In the genomic region with DNA sequence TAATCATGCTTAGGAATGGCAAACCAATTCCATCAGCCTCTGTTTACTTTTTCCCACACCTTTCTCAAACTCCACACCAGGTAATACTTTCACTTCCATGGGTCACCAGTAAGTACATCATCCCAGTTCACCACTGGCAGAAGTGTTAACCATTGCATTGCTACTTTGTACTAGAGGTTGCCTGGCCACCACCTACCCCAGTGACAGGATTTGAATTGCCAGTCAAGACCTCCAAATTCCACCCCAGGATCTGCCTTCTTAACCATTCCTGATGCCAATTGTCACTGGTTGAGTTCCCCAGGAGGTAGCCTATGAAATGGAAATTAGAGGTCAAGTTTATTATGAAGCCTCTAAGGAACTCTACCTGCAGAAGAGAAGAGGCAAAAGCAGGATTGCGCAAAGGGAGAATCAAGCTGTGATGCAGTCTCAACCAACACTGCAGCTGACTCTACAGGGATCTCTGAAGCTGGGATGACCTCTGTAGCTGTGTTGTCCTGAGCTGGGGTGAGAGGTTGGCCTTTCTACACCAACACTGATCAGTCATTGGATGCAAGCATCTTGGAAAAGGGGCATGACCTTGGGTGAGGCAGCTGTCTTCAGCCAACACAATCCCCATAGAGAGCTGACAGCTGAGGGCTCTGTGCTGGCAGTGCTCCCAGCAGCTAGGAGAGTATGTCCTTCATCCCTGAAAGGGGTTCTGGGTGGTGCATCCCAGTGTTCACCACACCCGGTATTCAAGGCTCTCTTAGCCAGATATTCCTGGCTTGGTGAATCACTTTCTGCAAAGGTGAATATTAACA, we compare ENCODE assay signal across 18 cellular contexts. TPM values are rescaled to one million over a fixed set of nuclear protein-coding genes. Genes with fewer than 3 reads are reported as not detected.
"Had no signal": no experiment of that assay in that cellular context is flagged by ENCODE, and none has a peak within 500 bp of the region (broad histone marks: within the 10 kb centered on the region; RNA-seq: fewer than 3 reads in every experiment).

No MANE protein-coding gene starts in this region.

- H3K4me1 ChIP-seq: gastroesophageal sphincter, lower lobe of right lung, parathyroid adenoma, thyroid gland had no signal

- H3K9me3 ChIP-seq: gastroesophageal sphincter, lower lobe of right lung, thyroid gland had no signal

- H3K36me3 Mint-ChIP-seq: brain; natural killer cell treated with Interleukin-12 subunit alpha and Interleukin-12 subunit beta and Interleukin-15 and Interleukin-18, amount 100 ng/mL, for 72 hours had no signal

- H3K9ac ChIP-seq: parathyroid adenoma had no signal

- ATAC-seq: activated T-cell treated with anti-CD3 and anti-CD28 coated beads, Interleukin-2, amount 50 U/mL, for 4 hours; esophagus mucosa; gastroesophageal sphincter; lower lobe of right lung; natural killer cell treated with Interleukin-12 subunit alpha and Interleukin-12 subunit beta and Interleukin-15 and Interleukin-18, amount 100 ng/mL, for 72 hours had no signal

- H3K79me2 ChIP-seq: parathyroid adenoma had no signal

- H3K27ac ChIP-seq: gastroesophageal sphincter, lower lobe of right lung, parathyroid adenoma, thyroid gland had no signal

- DNase-seq: activated CD4-positive, alpha-beta T cell treated with anti-CD3 and anti-CD28 coated beads, Interleukin-2, amount 50 U/mL, for 1 hour; activated CD8-positive, alpha-beta memory T cell treated with anti-CD3 and anti-CD28 coated beads, Interleukin-2, amount 50 U/mL, for 4 hours; activated naive CD4-positive, alpha-beta T cell treated with anti-CD3 and anti-CD28 coated beads for 36 hours; activated T-cell treated with anti-CD3 and anti-CD28 coated beads, Interleukin-2, amount 50 U/mL, for 4 hours; cortex of kidney; lower lobe of right lung; stimulated activated CD4-positive, alpha-beta T cell treated with anti-CD3 and anti-CD28 coated beads, Interleukin-12 subunit alpha, Interleukin-12 subunit beta, amount 100 ng/mL, for 4 hours; stimulated activated CD4-positive, alpha-beta T cell treated with anti-CD3 and anti-CD28 coated beads, Interleukin-1b, Interleukin-23, amount 100 ng/mL, for 48 hours; stimulated activated CD8-positive, alpha-beta memory T cell treated with anti-CD3 and anti-CD28 coated beads, Interleukin-4, amount 100 ng/mL, for 48 hours; stimulated activated naive CD4-positive, alpha-beta T cell treated with Interleukin-2 at 50 U/mL for 16 hours; T-helper 9 cell; thyroid gland had no signal

- H3K27ac Mint-ChIP-seq: activated naive CD4-positive, alpha-beta T cell treated with anti-CD3 and anti-CD28 coated beads for 36 hours; brain; natural killer cell treated with Interleukin-12 subunit alpha and Interleukin-12 subunit beta and Interleukin-15 and Interleukin-18, amount 100 ng/mL, for 72 hours had no signal

- H3K36me3 ChIP-seq: gastroesophageal sphincter, lower lobe of right lung, thyroid gland had no signal

- H3K4me3 Mint-ChIP-seq: activated naive CD4-positive, alpha-beta T cell treated with anti-CD3 and anti-CD28 coated beads for 36 hours; activated T-cell treated with anti-CD3 and anti-CD28 coated beads, Interleukin-2, amount 50 U/mL, for 4 hours; brain; natural killer cell treated with Interleukin-12 subunit alpha and Interleukin-12 subunit beta and Interleukin-15 and Interleukin-18, amount 100 ng/mL, for 72 hours had no signal

- H3K9me3 Mint-ChIP-seq: activated naive CD4-positive, alpha-beta T cell treated with anti-CD3 and anti-CD28 coated beads for 36 hours; activated T-cell treated with anti-CD3 and anti-CD28 coated beads, Interleukin-2, amount 50 U/mL, for 4 hours; brain; natural killer cell treated with Interleukin-12 subunit alpha and Interleukin-12 subunit beta and Interleukin-15 and Interleukin-18, amount 100 ng/mL, for 72 hours had no signal

- H2AFZ ChIP-seq: parathyroid adenoma had no signal

- H3K27me3 ChIP-seq: thyroid gland had no signal

- H3K4me3 ChIP-seq: gastroesophageal sphincter, lower lobe of right lung, thyroid gland had no signal

RNA-seq across cellular contexts. Expression of gene HMGA2, which starts 37.0 kb away (rescaled TPM):
- total RNA-seq: activated naive CD4-positive, alpha-beta T cell treated with anti-CD3 and anti-CD28 coated beads for 36 hours; lower lobe of right lung; mesenteric fat pad; natural killer cell treated with Interleukin-12 subunit alpha and Interleukin-12 subunit beta and Interleukin-15 and Interleukin-18, amount 100 ng/mL, for 72 hours had no signal
